ENCODE assay signal across 29 cellular contexts in genomic region chr14:34169561-34169960, GRCh38.
"Had no signal": no experiment of that assay in that cellular context is flagged by ENCODE, and none has a peak within 500 bp of the region (broad histone marks: within the 10 kb centered on the region; RNA-seq: fewer than 3 reads in every experiment).

No MANE protein-coding gene starts in this region.

- ATAC-seq: activated CD4-positive, alpha-beta T cell treated with anti-CD3 and anti-CD28 coated beads for 36 hours; activated CD8-positive, alpha-beta memory T cell treated with anti-CD3 and anti-CD28 coated beads, Interleukin-2, amount 10 ng/mL, durations not matched to agents 7 days and 5 days; activated CD8-positive, alpha-beta T cell treated with anti-CD3 and anti-CD28 coated beads, Interleukin-2, amount 10 ng/mL, durations not matched to agents 7 days and 5 days; activated naive CD8-positive, alpha-beta T cell treated with anti-CD3 and anti-CD28 coated beads, Interleukin-2, amount 50 U/mL, for 24 hours; body of pancreas; foreskin keratinocyte; gastroesophageal sphincter had no signal

- H3K4me1 Mint-ChIP-seq: activated naive CD8-positive, alpha-beta T cell treated with anti-CD3 and anti-CD28 coated beads for 36 hours had no signal

- H3K27ac Mint-ChIP-seq: activated CD4-positive, alpha-beta memory T cell treated with anti-CD3 and anti-CD28 coated beads for 36 hours; activated CD4-positive, alpha-beta T cell treated with anti-CD3 and anti-CD28 coated beads for 36 hours; activated CD4-positive, alpha-beta T cell treated with anti-CD3 and anti-CD28 coated beads, Interleukin-2, amount 10 ng/mL, durations not matched to agents 24 days and 14 days; activated CD8-positive, alpha-beta memory T cell treated with anti-CD3 and anti-CD28 coated beads, Interleukin-2, amount 10 ng/mL, durations not matched to agents 7 days and 5 days; activated CD8-positive, alpha-beta T cell treated with anti-CD3 and anti-CD28 coated beads, Interleukin-2, amount 10 ng/mL, durations not matched to agents 7 days and 5 days; activated naive CD4-positive, alpha-beta T cell treated with anti-CD3 and anti-CD28 coated beads for 36 hours; activated naive CD4-positive, alpha-beta T cell treated with anti-CD3 and anti-CD28 coated beads, Interleukin-2, amount 50 U/mL, for 24 hours; activated naive CD8-positive, alpha-beta T cell treated with anti-CD3 and anti-CD28 coated beads for 36 hours; activated naive CD8-positive, alpha-beta T cell treated with anti-CD3 and anti-CD28 coated beads, Interleukin-2, amount 50 U/mL, for 24 hours; activated T-helper 1 cell treated with anti-CD3 and anti-CD28 coated beads, Interleukin-12 subunit alpha, Interleukin-12 subunit beta, Interleukin-2, Interleukin-4 antibody, amounts not matched to agents 30 ng/mL and 10 ng/mL and 1 ng/mL, durations not matched to agents 14 hours and 24 hours and 36 hours; activated T-helper 2 cell treated with anti-CD3 and anti-CD28 coated beads, Interferon-gamma antibody, Interleukin-2, Interleukin-4, amounts not matched to agents 10 μg/mL and 5 μg/mL and 100 μg/mL, durations not matched to agents 14 hours and 24 hours and 36 hours had no signal

- H3K9me3 Mint-ChIP-seq: activated CD4-positive, alpha-beta memory T cell treated with anti-CD3 and anti-CD28 coated beads for 36 hours; activated CD4-positive, alpha-beta T cell treated with anti-CD3 and anti-CD28 coated beads, Interleukin-2, amount 10 ng/mL, durations not matched to agents 24 days and 14 days; activated naive CD4-positive, alpha-beta T cell treated with anti-CD3 and anti-CD28 coated beads for 36 hours; activated naive CD4-positive, alpha-beta T cell treated with anti-CD3 and anti-CD28 coated beads, Interleukin-2, amount 50 U/mL, for 24 hours; activated naive CD8-positive, alpha-beta T cell treated with anti-CD3 and anti-CD28 coated beads for 36 hours; activated naive CD8-positive, alpha-beta T cell treated with anti-CD3 and anti-CD28 coated beads, Interleukin-2, amount 50 U/mL, for 24 hours; activated T-helper 1 cell treated with anti-CD3 and anti-CD28 coated beads, Interleukin-12 subunit alpha, Interleukin-12 subunit beta, Interleukin-2, Interleukin-4 antibody, amounts not matched to agents 30 ng/mL and 10 ng/mL and 1 ng/mL, durations not matched to agents 14 hours and 24 hours and 36 hours; activated T-helper 2 cell treated with anti-CD3 and anti-CD28 coated beads, Interferon-gamma antibody, Interleukin-2, Interleukin-4, amounts not matched to agents 10 μg/mL and 5 μg/mL and 100 μg/mL, durations not matched to agents 14 hours and 24 hours and 36 hours had no signal

- H3K36me3 Mint-ChIP-seq: activated CD4-positive, alpha-beta memory T cell treated with anti-CD3 and anti-CD28 coated beads for 36 hours; activated CD8-positive, alpha-beta memory T cell treated with anti-CD3 and anti-CD28 coated beads, Interleukin-2, amount 10 ng/mL, durations not matched to agents 7 days and 5 days; activated naive CD4-positive, alpha-beta T cell treated with anti-CD3 and anti-CD28 coated beads, Interleukin-2, amount 50 U/mL, for 24 hours; activated naive CD8-positive, alpha-beta T cell treated with anti-CD3 and anti-CD28 coated beads for 36 hours had no signal

- H3K4me3 Mint-ChIP-seq: activated CD4-positive, alpha-beta memory T cell treated with anti-CD3 and anti-CD28 coated beads for 36 hours; activated CD4-positive, alpha-beta T cell treated with anti-CD3 and anti-CD28 coated beads for 36 hours; activated CD4-positive, alpha-beta T cell treated with anti-CD3 and anti-CD28 coated beads, Interleukin-2, amount 10 ng/mL, durations not matched to agents 24 days and 14 days; activated CD8-positive, alpha-beta memory T cell treated with anti-CD3 and anti-CD28 coated beads, Interleukin-2, amount 10 ng/mL, durations not matched to agents 7 days and 5 days; activated CD8-positive, alpha-beta T cell treated with anti-CD3 and anti-CD28 coated beads, Interleukin-2, amount 10 ng/mL, durations not matched to agents 7 days and 5 days; activated naive CD4-positive, alpha-beta T cell treated with anti-CD3 and anti-CD28 coated beads for 36 hours; activated naive CD4-positive, alpha-beta T cell treated with anti-CD3 and anti-CD28 coated beads, Interleukin-2, amount 50 U/mL, for 24 hours; activated naive CD8-positive, alpha-beta T cell treated with anti-CD3 and anti-CD28 coated beads for 36 hours; activated naive CD8-positive, alpha-beta T cell treated with anti-CD3 and anti-CD28 coated beads, Interleukin-2, amount 50 U/mL, for 24 hours; activated T-helper 1 cell treated with anti-CD3 and anti-CD28 coated beads, Interleukin-12 subunit alpha, Interleukin-12 subunit beta, Interleukin-2, Interleukin-4 antibody, amounts not matched to agents 30 ng/mL and 10 ng/mL and 1 ng/mL, durations not matched to agents 14 hours and 24 hours and 36 hours had no signal

- DNase-seq: activated CD4-positive, alpha-beta memory T cell treated with anti-CD3 and anti-CD28 coated beads for 36 hours; activated CD4-positive, alpha-beta T cell treated with anti-CD3 and anti-CD28 coated beads for 36 hours; activated CD4-positive, alpha-beta T cell treated with anti-CD3 and anti-CD28 coated beads, Interleukin-2, amount 10 ng/mL, durations not matched to agents 24 days and 14 days; activated CD4-positive, CD25-positive, alpha-beta regulatory T cell; activated CD4-positive, CD25-positive, alpha-beta regulatory T cell treated with anti-CD3 and anti-CD28 coated beads, Interleukin-2, amount 50 U/mL, for 72 hours; activated CD8-positive, alpha-beta memory T cell treated with anti-CD3 and anti-CD28 coated beads, Interleukin-2, amount 10 ng/mL, durations not matched to agents 7 days and 5 days; activated CD8-positive, alpha-beta memory T cell treated with anti-CD3 and anti-CD28 coated beads, Interleukin-2, amount 50 U/mL, for 4 hours; activated CD8-positive, alpha-beta T cell treated with anti-CD3 and anti-CD28 coated beads, Interleukin-2, amount 10 ng/mL, durations not matched to agents 7 days and 5 days; activated effector memory CD4-positive, alpha-beta T cell treated with anti-CD3 and anti-CD28 coated beads, Interleukin-2, amount 50 U/mL, for 16 hours; activated naive CD4-positive, alpha-beta T cell treated with anti-CD3 and anti-CD28 coated beads for 36 hours; activated naive CD8-positive, alpha-beta T cell treated with anti-CD3 and anti-CD28 coated beads for 36 hours; activated naive CD8-positive, alpha-beta T cell treated with anti-CD3 and anti-CD28 coated beads, Interleukin-2, amount 50 U/mL, for 24 hours; activated T-cell treated with anti-CD3 and anti-CD28 coated beads, Interleukin-2, amount 50 U/mL, for 1 hour; activated T-cell treated with anti-CD3 and anti-CD28 coated beads, Interleukin-2, amount 50 U/mL, for 48 hours; adrenal gland; amygdala; aorta; body of pancreas; caudate nucleus; cerebellar nuclear complex; colonic mucosa; effector CD8-positive, alpha-beta T cell; erythroblast; foreskin keratinocyte; T-helper 2 cell had no signal

- H3K27me3 Mint-ChIP-seq: activated CD4-positive, alpha-beta T cell treated with anti-CD3 and anti-CD28 coated beads for 36 hours; activated naive CD4-positive, alpha-beta T cell treated with anti-CD3 and anti-CD28 coated beads, Interleukin-2, amount 50 U/mL, for 24 hours had no signal
